ENCODE assay signal across 29 cellular contexts in genomic region chr20:8284902-8285301, GRCh38.
"Had no signal": no experiment of that assay in that cellular context is flagged by ENCODE, and none has a peak within 500 bp of the region (broad histone marks: within the 10 kb centered on the region; RNA-seq: fewer than 3 reads in every experiment).

No MANE protein-coding gene starts in this region.

- H3K4me2 ChIP-seq: smooth muscle cell had no signal

- ATAC-seq: naive thymus-derived CD8-positive, alpha-beta T cell; natural killer cell treated with Interleukin-12 subunit alpha and Interleukin-12 subunit beta and Interleukin-15 and Interleukin-18, amount 100 ng/mL, for 72 hours; psoas muscle; right cardiac atrium; sciatic nerve; stimulated activated naive CD8-positive, alpha-beta T cell treated with anti-CD3 and anti-CD28 coated beads, Interleukin-15, amount 100 ng/mL, for 72 hours; stimulated activated naive CD8-positive, alpha-beta T cell treated with anti-CD3 and anti-CD28 coated beads, Interleukin-15, Interleukin-2, amounts not matched to agents 100 U/mL and 50 U/mL, for 24 hours had no signal

- H3K36me3 ChIP-seq: neutrophil, spleen, suprapubic skin, tibial artery, upper lobe of left lung, uterus had no signal

- H3K27me3 ChIP-seq: neutrophil, spleen, suprapubic skin, testis, tibial artery, upper lobe of left lung, uterus had no signal

- H3K4me1 ChIP-seq: psoas muscle, spleen, suprapubic skin, testis, tibial artery, upper lobe of left lung, uterus had no signal

- DNase-seq: naive B cell; naive thymus-derived CD8-positive, alpha-beta T cell; nephron progenitor cell; nucleus accumbens; posterior cingulate gyrus; psoas muscle; right cardiac atrium; spleen; stimulated activated CD4-positive, alpha-beta T cell treated with anti-CD3 and anti-CD28 coated beads, Interleukin-12 subunit alpha, Interleukin-12 subunit beta, amount 100 ng/mL, for 4 hours; stimulated activated CD4-positive, alpha-beta T cell treated with anti-CD3 and anti-CD28 coated beads, Interleukin-1b, Interleukin-23, amount 100 ng/mL, for 48 hours; stimulated activated CD4-positive, alpha-beta T cell treated with anti-CD3 and anti-CD28 coated beads, Interleukin-4, amount 100 ng/mL, for 1 hour; stimulated activated CD4-positive, alpha-beta T cell treated with anti-CD3 and anti-CD28 coated beads, Interleukin-4, amount 100 ng/mL, for 4 hours; stimulated activated CD8-positive, alpha-beta memory T cell treated with anti-CD3 and anti-CD28 coated beads, Interleukin-4, amount 100 ng/mL, for 48 hours; stimulated activated naive CD4-positive, alpha-beta T cell; stimulated activated naive CD8-positive, alpha-beta T cell treated with anti-CD3 and anti-CD28 coated beads, Interleukin-15, amount 100 ng/mL, for 72 hours; stimulated activated naive CD8-positive, alpha-beta T cell treated with anti-CD3 and anti-CD28 coated beads, Interleukin-15, Interleukin-2, amounts not matched to agents 100 U/mL and 50 U/mL, for 24 hours; substantia nigra; testis; tibial artery; trophoblast cell; upper lobe of left lung; uterus had no signal

- H2AFZ ChIP-seq: parathyroid adenoma had no signal

- H3K27ac ChIP-seq: neutrophil, parathyroid adenoma, psoas muscle, skin epidermis, spleen, suprapubic skin, testis, tibial artery, upper lobe of left lung, uterus had no signal

- H3K4me3 ChIP-seq: psoas muscle, skin epidermis, smooth muscle cell, spleen, suprapubic skin, testis, tibial artery, upper lobe of left lung, uterus had no signal

- H3K9me3 ChIP-seq: neutrophil, psoas muscle, spleen, suprapubic skin, testis, tibial artery, upper lobe of left lung, uterus had no signal

- H3K9ac ChIP-seq: parathyroid adenoma had no signal
